10 cellular contexts compared by ENCODE assay signal in genomic region chr11:59152312-59152967, GRCh38. TPM values are rescaled to one million over a fixed set of nuclear protein-coding genes. Genes with fewer than 3 reads are reported as not detected.
DNase-seq lines count a peak whose midpoint lies in the region; ATAC-seq and TF ChIP-seq lines count a peak whose summit lies in the region.
"Had no signal": no experiment of that assay in that cellular context is flagged by ENCODE, and none has a peak within 500 bp of the region (broad histone marks: within the 10 kb centered on the region; RNA-seq: fewer than 3 reads in every experiment).

No MANE protein-coding gene starts in this region.

- 85 to 91% methylated on average over 8 of the region's 8 CpGs for WGBS in body of pancreas, 2 donors

- peak; percentile 82 for ATAC-seq in GM21619 (IDR thresholded peaks at IDR 0.05; ENCODE audit: unreplicated experiment)
- peak; percentile 80 for ATAC-seq in HG03442 (IDR thresholded peaks at IDR 0.05; ENCODE audit: unreplicated experiment)
- ATAC-seq in stimulated activated effector memory CD8-positive, alpha-beta T cell treated with anti-CD3 and anti-CD28 coated beads, Interleukin-12 subunit alpha, Interleukin-12 subunit beta, amount 100 ng/mL, for 72 hours = peak; percentile 96
- no peak for ATAC-seq in body of pancreas

- no peak overlapping the region for H3K27ac ChIP-seq in body of pancreas
- H3K27ac ChIP-seq in brain microvascular endothelial cell = no peak overlapping the region

- H3K27ac Mint-ChIP-seq in activated naive CD4-positive, alpha-beta T cell treated with anti-CD3 and anti-CD28 coated beads for 36 hours = peak overlapping the region; percentile 91
- H3K27ac Mint-ChIP-seq in stimulated activated effector memory CD8-positive, alpha-beta T cell treated with anti-CD3 and anti-CD28 coated beads, Interleukin-12 subunit alpha, Interleukin-12 subunit beta, amount 100 ng/mL, for 72 hours = peak overlapping the region; percentile 33

- H3K4me3 ChIP-seq in body of pancreas = no peak overlapping the region
- no peak overlapping the region for H3K4me3 ChIP-seq in brain microvascular endothelial cell (ENCODE audit: low read depth, low read length)

- H3K9me3 ChIP-seq in body of pancreas = no peaks in the 10 kb centered on the region

- no peaks in the 10 kb centered on the region for H3K4me1 ChIP-seq in body of pancreas

- no peaks in the 10 kb centered on the region for H3K27me3 Mint-ChIP-seq in activated naive CD4-positive, alpha-beta T cell treated with anti-CD3 and anti-CD28 coated beads for 36 hours (ENCODE audit: low read depth)

- peaks cover 4% of the 10 kb centered on the region for H3K9me3 Mint-ChIP-seq in activated naive CD4-positive, alpha-beta T cell treated with anti-CD3 and anti-CD28 coated beads for 36 hours
- H3K9me3 Mint-ChIP-seq in stimulated activated effector memory CD8-positive, alpha-beta T cell treated with anti-CD3 and anti-CD28 coated beads, Interleukin-12 subunit alpha, Interleukin-12 subunit beta, amount 100 ng/mL, for 72 hours = no peaks in the 10 kb centered on the region

- in situ Hi-C loops in brain microvascular endothelial cell (cut with HindIII; ENCODE audit: low pct_ligation_motif_present, low sequenced_read_pairs) = no loop called here

- CTCF ChIA-PET in activated naive CD4-positive, alpha-beta T cell treated with anti-CD3 and anti-CD28 coated beads for 36 hours (lab: Charles Lee) = interaction anchor here (0.9 to 2.0 kb wide), 5 partner anchors 12 to 45 kb away, joined by 3 to 10 read pairs (median 6); partner anchors contain the start of genes DTX4 and FAM111B

- peaks cover 38% of the 10 kb centered on the region for H3K4me1 Mint-ChIP-seq in activated naive CD4-positive, alpha-beta T cell treated with anti-CD3 and anti-CD28 coated beads for 36 hours (ENCODE audit: low read depth)
- H3K4me1 Mint-ChIP-seq in stimulated activated effector memory CD8-positive, alpha-beta T cell treated with anti-CD3 and anti-CD28 coated beads, Interleukin-12 subunit alpha, Interleukin-12 subunit beta, amount 100 ng/mL, for 72 hours = peaks cover 16% of the 10 kb centered on the region

- no peak for TF ChIP-seq CTCF in body of pancreas (IDR thresholded peaks at IDR 0.05)
- no peak for TF ChIP-seq CTCF in brain microvascular endothelial cell (IDR thresholded peaks at IDR 0.05; ENCODE audit: low read depth, low read length, missing control alignments)

- no peak for TF ChIP-seq POLR2A in body of pancreas (IDR thresholded peaks at IDR 0.05)

- H3K36me3 ChIP-seq in body of pancreas (replicated peaks in 1 of 2; ENCODE audit: insufficient read depth in 1 of 2, low read depth in 2 of 2) (no peaks in the 10 kb centered on the region), brain microvascular endothelial cell (replicated peaks) (peaks cover 2% of the 10 kb centered on the region)

- peaks cover 60% of the 10 kb centered on the region for H3K36me3 Mint-ChIP-seq in activated naive CD4-positive, alpha-beta T cell treated with anti-CD3 and anti-CD28 coated beads for 36 hours (ENCODE audit: low read depth)
- peaks cover 60% of the 10 kb centered on the region for H3K36me3 Mint-ChIP-seq in stimulated activated effector memory CD8-positive, alpha-beta T cell treated with anti-CD3 and anti-CD28 coated beads, Interleukin-12 subunit alpha, Interleukin-12 subunit beta, amount 100 ng/mL, for 72 hours

- peak overlapping the region; percentile 53 for H3K4me3 Mint-ChIP-seq in activated naive CD4-positive, alpha-beta T cell treated with anti-CD3 and anti-CD28 coated beads for 36 hours
- peak overlapping the region; percentile 39 for H3K4me3 Mint-ChIP-seq in stimulated activated effector memory CD8-positive, alpha-beta T cell treated with anti-CD3 and anti-CD28 coated beads, Interleukin-12 subunit alpha, Interleukin-12 subunit beta, amount 100 ng/mL, for 72 hours

- DNase-seq in activated naive CD4-positive, alpha-beta T cell treated with anti-CD3 and anti-CD28 coated beads for 36 hours = peak; percentile 71
- DNase-seq in activated naive CD4-positive, alpha-beta T cell treated with Interleukin-2 at 50 U/mL for 16 hours = no peak
- DNase-seq in stimulated activated effector memory CD8-positive, alpha-beta T cell treated with anti-CD3 and anti-CD28 coated beads, Interleukin-12 subunit alpha, Interleukin-12 subunit beta, amount 100 ng/mL, for 72 hours (ENCODE audit: low spot score in 2 of 2) = no peak
- DNase-seq in body of pancreas (no peak), brain microvascular endothelial cell (no peak), NCI-H2171 treated with DMSO at 0.1 percent for 48 hours (lab: John Stamatoyannopoulos, UW) (no peak)
- DNase-seq: head of caudate nucleus, NCI-H1694 treated with DMSO at 0.1 percent for 48 hours had no signal

- intact Hi-C loops in activated naive CD4-positive, alpha-beta T cell treated with anti-CD3 and anti-CD28 coated beads for 36 hours (cut with micrococcal nuclease) = loop anchor here (1.0 to 5.0 kb wide), 8 partner anchors 8 to 1725 kb away; partner anchors contain the start of genes FAM111B and SLC43A3
- intact Hi-C loops in body of pancreas (cut with DNase I) = no loop called here

- no peaks in the 10 kb centered on the region for H3K27me3 ChIP-seq in body of pancreas
- no peaks in the 10 kb centered on the region for H3K27me3 ChIP-seq in brain microvascular endothelial cell (replicated peaks)

RNA-seq across cellular contexts. Expression of gene FAM111A, which starts 9.8 kb away (rescaled TPM):
- 10 to 100 TPM; 98.3 to 99.4 TPM for total RNA-seq in activated naive CD4-positive, alpha-beta T cell treated with anti-CD3 and anti-CD28 coated beads for 36 hours
- total RNA-seq in body of pancreas = 10 to 100 TPM; 17.4 to 43.8 TPM

RNA-seq across cellular contexts. Expression of gene DTX4, which starts 19.5 kb away (rescaled TPM):
- under 1 TPM; 0.07 to 0.14 TPM for total RNA-seq in activated naive CD4-positive, alpha-beta T cell treated with anti-CD3 and anti-CD28 coated beads for 36 hours
- 10 to 100 TPM in 1 of 2 donors, 1 to 10 TPM in 1; 9.6 to 10.4 TPM for total RNA-seq in body of pancreas

RNA-seq across cellular contexts. Expression of gene FAM111B, which starts 45.4 kb away (rescaled TPM):
- 10 to 100 TPM; 21.6 to 22.6 TPM for total RNA-seq in activated naive CD4-positive, alpha-beta T cell treated with anti-CD3 and anti-CD28 coated beads for 36 hours
- total RNA-seq in body of pancreas = under 1 TPM in 1 of 2 donors, not detected in 1; 0.33 TPM

Comparison
In these comparisons a context has a peak if more than half of its experiments do, and no peak if none do; other contexts are left out.
1. RNA of gene DTX4, which starts 19.5 kb away (total RNA-seq): 9.6 to 10.4 TPM in body of pancreas; 0.07 to 0.14 TPM in activated naive CD4-positive, alpha-beta T cell treated with anti-CD3 and anti-CD28 coated beads for 36 hours; every median in the first group is over 4 times any median in the second.
2. RNA of gene FAM111B, which starts 45.4 kb away (total RNA-seq): 21.6 to 22.6 TPM in activated naive CD4-positive, alpha-beta T cell treated with anti-CD3 and anti-CD28 coated beads for 36 hours; 0.33 TPM in body of pancreas; every median in the first group is over 10 times any median in the second.